ENCODE assay signal across 8 cellular contexts in the genomic region with DNA sequence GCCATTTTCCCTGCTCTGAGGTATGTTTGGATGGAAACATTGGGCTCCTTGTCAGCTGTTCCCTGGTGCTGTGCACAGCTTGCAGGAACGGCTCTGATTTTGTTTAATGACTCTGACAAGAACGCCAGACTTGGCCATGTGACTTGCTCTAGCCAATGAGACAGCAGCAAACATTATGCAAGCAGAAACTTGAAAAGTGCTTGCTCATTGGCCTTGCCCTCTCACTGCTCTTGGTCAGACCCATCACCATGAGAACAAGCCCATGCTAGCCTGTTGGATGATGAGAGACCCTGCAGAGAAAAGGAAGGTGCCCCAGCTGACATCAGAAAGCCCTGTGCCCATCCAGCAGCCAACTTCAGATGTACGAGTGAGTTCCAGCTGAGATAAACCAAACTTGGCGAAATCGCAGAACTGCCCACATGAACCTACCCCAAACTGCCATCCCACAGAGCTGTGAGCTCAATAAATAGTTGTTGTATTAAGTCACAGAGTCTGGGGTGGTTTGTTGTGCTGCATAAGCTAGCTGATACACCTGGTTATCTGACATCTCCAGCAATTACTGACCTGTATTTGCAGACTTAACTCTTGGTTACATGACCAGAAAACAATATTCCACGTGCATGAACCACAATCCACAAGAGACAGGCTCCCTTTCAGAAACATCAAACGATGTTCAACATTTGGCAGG.
DNase-seq lines count a peak whose midpoint lies in the region; ATAC-seq and TF ChIP-seq lines count a peak whose summit lies in the region.

No MANE protein-coding gene starts in this region.

- no peak overlapping the region for H3K4me3 ChIP-seq in vagina

- intact Hi-C loops in vagina (cut with DNase I): no loop called here

- H3K27ac ChIP-seq in C4-2B (peak overlapping the region; percentile 18; the same call in 1 of the 2 replicates), vagina (no peak overlapping the region)

- no peak overlapping the region for H3K27ac Mint-ChIP-seq in activated naive CD8-positive, alpha-beta T cell treated with anti-CD3 and anti-CD28 coated beads for 36 hours

- H3K9me3 Mint-ChIP-seq in activated naive CD8-positive, alpha-beta T cell treated with anti-CD3 and anti-CD28 coated beads for 36 hours: no peaks in the 10 kb centered on the region

- no peaks in the 10 kb centered on the region for H3K27me3 ChIP-seq in vagina

- peaks cover 18% of the 10 kb centered on the region for H3K27me3 Mint-ChIP-seq in activated naive CD8-positive, alpha-beta T cell treated with anti-CD3 and anti-CD28 coated beads for 36 hours

- no peaks in the 10 kb centered on the region for H3K36me3 ChIP-seq in vagina

- TF ChIP-seq CTCF in C4-2B (conservative IDR thresholded peaks at IDR 0.05): no peak
- no peak for TF ChIP-seq CTCF in vagina (IDR thresholded peaks at IDR 0.05)

- peak; percentile 73 for DNase-seq in HCEC 1CT
- DNase-seq in RPMI8226: peak; percentile 53
- peak; percentile 62 for DNase-seq in islet precursor cell
- no peak for DNase-seq in 8988T
- no peak for DNase-seq in vagina (ENCODE audit: extremely low spot score in 2 of 2)
- no peak for DNase-seq in activated naive CD8-positive, alpha-beta T cell treated with anti-CD3 and anti-CD28 coated beads for 36 hours

- no peak for ATAC-seq in HG03432 (IDR thresholded peaks at IDR 0.05; ENCODE audit: unreplicated experiment)

- no peaks in the 10 kb centered on the region for H3K36me3 Mint-ChIP-seq in activated naive CD8-positive, alpha-beta T cell treated with anti-CD3 and anti-CD28 coated beads for 36 hours

- no peak overlapping the region for H3K4me3 Mint-ChIP-seq in activated naive CD8-positive, alpha-beta T cell treated with anti-CD3 and anti-CD28 coated beads for 36 hours

- no peak for TF ChIP-seq POLR2A in vagina (IDR thresholded peaks at IDR 0.05)

- H3K4me1 Mint-ChIP-seq in activated naive CD8-positive, alpha-beta T cell treated with anti-CD3 and anti-CD28 coated beads for 36 hours: peaks cover 2% of the 10 kb centered on the region

- no peaks in the 10 kb centered on the region for H3K9me3 ChIP-seq in vagina

- peaks cover 16% of the 10 kb centered on the region for H3K4me1 ChIP-seq in vagina

Comparison
In these comparisons a context has a peak if more than half of its experiments do, and no peak if none do; other contexts are left out.
1. DNase-seq: peak in HCEC 1CT (single experiment), RPMI8226 (single experiment) and islet precursor cell (single experiment); none in 8988T (single experiment), vagina (0 of 2) and activated naive CD8-positive, alpha-beta T cell treated with anti-CD3 and anti-CD28 coated beads for 36 hours (single experiment).